Comparison of ENCODE assay signal across 13 cellular contexts in the genomic region with DNA sequence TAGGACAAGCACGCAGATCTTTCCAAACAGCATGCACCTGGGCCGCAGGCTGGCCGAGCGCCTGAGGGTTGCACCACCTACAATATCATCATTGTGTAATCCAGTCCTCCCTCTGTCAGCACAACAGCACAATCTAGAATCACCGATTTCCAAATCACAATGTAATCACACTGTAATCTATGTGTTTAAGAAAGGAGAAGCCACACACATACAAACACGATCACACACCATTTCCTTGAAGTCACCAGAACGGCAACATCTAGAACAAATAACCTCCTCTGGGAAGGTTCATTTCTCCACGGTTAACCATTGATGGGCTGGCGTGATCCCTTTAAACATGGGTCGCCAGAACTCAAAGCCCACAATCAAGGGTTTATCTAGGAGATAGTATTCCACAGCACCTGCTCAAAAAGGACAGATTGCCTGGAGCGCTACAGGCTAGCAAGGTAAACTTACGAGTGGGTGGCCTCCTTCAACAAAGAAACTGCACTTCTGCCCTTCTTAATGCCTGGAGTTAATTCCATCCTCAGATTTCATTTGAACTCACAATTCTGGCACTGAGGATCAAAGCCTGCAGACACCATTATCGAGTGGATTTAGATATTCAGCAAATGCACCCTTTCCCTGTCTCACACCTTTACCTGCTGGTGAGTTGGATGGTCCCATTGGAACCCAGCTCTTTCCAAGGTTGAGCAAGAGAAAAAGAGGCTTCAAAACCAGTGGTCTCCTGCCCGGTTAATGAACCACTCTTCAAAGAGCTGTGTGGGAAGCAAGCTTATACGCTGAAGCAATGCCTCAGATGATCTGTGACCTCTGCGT.
"Had no signal": no experiment of that assay in that cellular context is flagged by ENCODE, and none has a peak within 500 bp of the region (broad histone marks: within the 10 kb centered on the region; RNA-seq: fewer than 3 reads in every experiment).

No MANE protein-coding gene starts in this region.

- H3K27me3 ChIP-seq: adrenal gland, esophagus muscularis mucosa, ovary, vagina had no signal

- H3K27ac Mint-ChIP-seq: activated B cell treated with CpG ODN at 0.5 μM for 24 hours; activated CD4-positive, alpha-beta T cell treated with anti-CD3 and anti-CD28 coated beads, Interleukin-2, amount 10 ng/mL, durations not matched to agents 24 days and 14 days; dendritic cell treated with granulocyte-macrophage colony-stimulating factor and Interleukin-4, amounts not matched to agents 40 ng/mL and 50 ng/mL, for 4 days had no signal

- H3K36me3 ChIP-seq: adrenal gland, esophagus muscularis mucosa, ovary, vagina had no signal

- H3K27me3 Mint-ChIP-seq: activated B cell treated with CpG ODN at 0.5 μM for 24 hours had no signal

- ATAC-seq: stimulated activated naive CD8-positive, alpha-beta T cell treated with anti-CD3 and anti-CD28 coated beads, Interleukin-15, Interleukin-2, amounts not matched to agents 100 U/mL and 50 U/mL, for 24 hours had no signal

- DNase-seq: activated B cell treated with CpG ODN at 0.5 μM for 24 hours; activated CD4-positive, alpha-beta T cell treated with anti-CD3 and anti-CD28 coated beads, Interleukin-2, amount 10 ng/mL, durations not matched to agents 24 days and 14 days; activated naive CD4-positive, alpha-beta T cell treated with anti-CD3 and anti-CD28 coated beads, Interleukin-2, amount 50 U/mL, for 16 hours; adrenal gland; mesenchymal stem cell; ovary; stimulated activated CD4-positive, alpha-beta T cell treated with anti-CD3 and anti-CD28 coated beads, Interleukin-4, amount 100 ng/mL, for 1 hour; stimulated activated CD8-positive, alpha-beta memory T cell treated with anti-CD3 and anti-CD28 coated beads, Interleukin-4, amount 100 ng/mL, for 48 hours; stimulated activated naive CD8-positive, alpha-beta T cell treated with anti-CD3 and anti-CD28 coated beads, Interleukin-15, Interleukin-2, amounts not matched to agents 100 U/mL and 50 U/mL, for 24 hours; T-helper 1 cell had no signal

- H3K27ac ChIP-seq: adrenal gland, esophagus muscularis mucosa, ovary, vagina had no signal

- H3K9me3 Mint-ChIP-seq: activated B cell treated with CpG ODN at 0.5 μM for 24 hours; activated CD4-positive, alpha-beta T cell treated with anti-CD3 and anti-CD28 coated beads, Interleukin-2, amount 10 ng/mL, durations not matched to agents 24 days and 14 days; dendritic cell treated with granulocyte-macrophage colony-stimulating factor and Interleukin-4, amounts not matched to agents 40 ng/mL and 50 ng/mL, for 4 days had no signal

- H3K9me3 ChIP-seq: adrenal gland, esophagus muscularis mucosa, ovary, vagina had no signal

- H3K4me3 Mint-ChIP-seq: activated B cell treated with CpG ODN at 0.5 μM for 24 hours; activated CD4-positive, alpha-beta T cell treated with anti-CD3 and anti-CD28 coated beads, Interleukin-2, amount 10 ng/mL, durations not matched to agents 24 days and 14 days; dendritic cell treated with granulocyte-macrophage colony-stimulating factor and Interleukin-4, amounts not matched to agents 40 ng/mL and 50 ng/mL, for 4 days had no signal

- H3K4me1 ChIP-seq: adrenal gland, esophagus muscularis mucosa, vagina had no signal

- H3K4me3 ChIP-seq: adrenal gland, esophagus muscularis mucosa, ovary, vagina had no signal

- H3K4me1 Mint-ChIP-seq: activated B cell treated with CpG ODN at 0.5 μM for 24 hours; activated CD4-positive, alpha-beta T cell treated with anti-CD3 and anti-CD28 coated beads, Interleukin-2, amount 10 ng/mL, durations not matched to agents 24 days and 14 days had no signal
